ENCODE assay signal across 25 cellular contexts in genomic region chr14:99520571-99521081, GRCh38. TPM values are rescaled to one million over a fixed set of nuclear protein-coding genes. Genes with fewer than 3 reads are reported as not detected.
A peak's percentile ranks its signal among the peaks of the same experiment; 100 is the strongest.
DNase-seq lines count a peak whose midpoint lies in the region; ATAC-seq, FAIRE-seq and TF ChIP-seq lines count a peak whose summit lies in the region.
"Had no signal": no experiment of that assay in that cellular context is flagged by ENCODE, and none has a peak within 500 bp of the region (broad histone marks: within the 10 kb centered on the region; RNA-seq: fewer than 3 reads in every experiment).

No MANE protein-coding gene starts in this region.

- in situ Hi-C loops in brain microvascular endothelial cell (cut with HindIII; ENCODE audit: low pct_ligation_motif_present, low sequenced_read_pairs), result no loop called here

- no peaks in the 10 kb centered on the region for H3K9me3 ChIP-seq in heart left ventricle
- H3K9me3 ChIP-seq in left ventricle myocardium inferior (replicated peaks), result no peaks in the 10 kb centered on the region
- H3K9me3 ChIP-seq: BLaER1 treated with 17β-estradiol and CSF1 and Interleukin-3, amounts not matched to agents 10 nM and 100 nM; pancreas; suprapubic skin; uterus had no signal

- peak in 3 of 5 donors; percentile 18 to 54 (median 19) for DNase-seq in heart left ventricle
- DNase-seq in left ventricle myocardium inferior, result no peak
- no peak for DNase-seq in mesothelial cell of epicardium (ENCODE audit: low spot score in 2 of 2, unreplicated experiment in 2 of 2)
- no peak for DNase-seq in stimulated activated effector memory CD8-positive, alpha-beta T cell treated with anti-CD3 and anti-CD28 coated beads, Interleukin-12 subunit alpha, Interleukin-12 subunit beta, amount 100 ng/mL, for 72 hours (ENCODE audit: low spot score in 2 of 2)
- no peak for DNase-seq in GM19239 (ENCODE audit: insufficient read length, low spot score)
- DNase-seq in brain microvascular endothelial cell, result no peak
- no peak for DNase-seq in activated CD4-positive, alpha-beta T cell treated with anti-CD3 and anti-CD28 coated beads for 36 hours
- DNase-seq: ACHN; activated CD4-positive, alpha-beta T cell treated with anti-CD3 and anti-CD28 coated beads for 48 hours; activated naive CD8-positive, alpha-beta T cell treated with anti-CD3 and anti-CD28 coated beads for 36 hours; Calu3; immature natural killer cell; MV-4-11; NCI-H1694; NCI-H748 treated with DMSO at 0.1 percent for 48 hours had no signal

- no peak for TF ChIP-seq POLR2A in heart left ventricle (IDR thresholded peaks at IDR 0.05)

- no peak for FAIRE-seq in GM19239 (lab: Jason Lieb, UNC)
- FAIRE-seq: astrocyte, G401.6, pancreas had no signal

- CTCF ChIA-PET in activated CD4-positive, alpha-beta T cell treated with anti-CD3 and anti-CD28 coated beads for 36 hours (lab: Charles Lee), result no interaction called here

- H3K27ac Mint-ChIP-seq in activated T-helper 17 cell treated with anti-CD3 and anti-CD28 coated beads, Interleukin-2, amount 50 U/mL, for 72 hours, result peak overlapping the region; percentile 25
- peak overlapping the region; percentile 80 for H3K27ac Mint-ChIP-seq in mesothelial cell of epicardium
- H3K27ac Mint-ChIP-seq in stimulated activated effector memory CD8-positive, alpha-beta T cell treated with anti-CD3 and anti-CD28 coated beads, Interleukin-12 subunit alpha, Interleukin-12 subunit beta, amount 100 ng/mL, for 72 hours, result peak overlapping the region; percentile 37
- H3K27ac Mint-ChIP-seq in activated CD4-positive, alpha-beta T cell treated with anti-CD3 and anti-CD28 coated beads for 36 hours, result no peak overlapping the region
- H3K27ac Mint-ChIP-seq: activated naive CD8-positive, alpha-beta T cell treated with anti-CD3 and anti-CD28 coated beads for 36 hours; activated T-helper 1 cell treated with anti-CD3 and anti-CD28 coated beads, Interleukin-12 subunit alpha, Interleukin-12 subunit beta, Interleukin-2, Interleukin-4 antibody, amounts not matched to agents 30 ng/mL and 10 ng/mL and 1 ng/mL, durations not matched to agents 14 hours and 24 hours and 36 hours; immature natural killer cell had no signal

- ATAC-seq in heart left ventricle, result no peak
- ATAC-seq in activated T-helper 17 cell treated with anti-CD3 and anti-CD28 coated beads, Interleukin-2, amount 50 U/mL, for 72 hours (replicated peaks), result no peak
- ATAC-seq in stimulated activated effector memory CD8-positive, alpha-beta T cell treated with anti-CD3 and anti-CD28 coated beads, Interleukin-12 subunit alpha, Interleukin-12 subunit beta, amount 100 ng/mL, for 72 hours, result no peak
- no peak for ATAC-seq in activated CD4-positive, alpha-beta T cell treated with anti-CD3 and anti-CD28 coated beads for 36 hours
- ATAC-seq: pancreas had no signal

- intact Hi-C loops in heart left ventricle (cut with DNase I), result loop anchor here in 3 of 10 donors (5.0 to 10.0 kb wide), 2 partner anchors 87 to 364 kb away; no protein-coding TSS in a partner anchor
- intact Hi-C loops in left ventricle myocardium inferior (cut with micrococcal nuclease), result no loop called here
- intact Hi-C loops in activated CD4-positive, alpha-beta T cell treated with anti-CD3 and anti-CD28 coated beads for 36 hours (cut with DNase I, micrococcal nuclease), result no loop called here

- H3K27me3 ChIP-seq in heart left ventricle (no peaks in the 10 kb centered on the region), left ventricle myocardium inferior (ENCODE audit: low read depth) (no peaks in the 10 kb centered on the region), brain microvascular endothelial cell (replicated peaks) (no peaks in the 10 kb centered on the region)
- H3K27me3 ChIP-seq: BLaER1 treated with 17β-estradiol and CSF1 and Interleukin-3, amounts not matched to agents 10 nM and 100 nM; dorsolateral prefrontal cortex; pancreas; suprapubic skin; uterus had no signal

- H3K4me3 Mint-ChIP-seq in activated T-helper 17 cell treated with anti-CD3 and anti-CD28 coated beads, Interleukin-2, amount 50 U/mL, for 72 hours, result no peak overlapping the region
- no peak overlapping the region for H3K4me3 Mint-ChIP-seq in mesothelial cell of epicardium
- no peak overlapping the region for H3K4me3 Mint-ChIP-seq in stimulated activated effector memory CD8-positive, alpha-beta T cell treated with anti-CD3 and anti-CD28 coated beads, Interleukin-12 subunit alpha, Interleukin-12 subunit beta, amount 100 ng/mL, for 72 hours
- no peak overlapping the region for H3K4me3 Mint-ChIP-seq in activated CD4-positive, alpha-beta T cell treated with anti-CD3 and anti-CD28 coated beads for 36 hours
- H3K4me3 Mint-ChIP-seq: activated naive CD8-positive, alpha-beta T cell treated with anti-CD3 and anti-CD28 coated beads for 36 hours; activated T-helper 1 cell treated with anti-CD3 and anti-CD28 coated beads, Interleukin-12 subunit alpha, Interleukin-12 subunit beta, Interleukin-2, Interleukin-4 antibody, amounts not matched to agents 30 ng/mL and 10 ng/mL and 1 ng/mL, durations not matched to agents 14 hours and 24 hours and 36 hours; central memory CD8-positive, alpha-beta T cell; immature natural killer cell had no signal

- H3K36me3 ChIP-seq in heart left ventricle (peaks cover 0 to 5% (median 0%) of the 10 kb centered on the region in 9 donors), left ventricle myocardium inferior (peaks cover 6% of the 10 kb centered on the region), brain microvascular endothelial cell (replicated peaks) (no peaks in the 10 kb centered on the region)
- H3K36me3 ChIP-seq: pancreas, uterus had no signal

- H3K27ac ChIP-seq in heart left ventricle (no peak overlapping the region), left ventricle myocardium inferior (replicated peaks) (no peak overlapping the region), brain microvascular endothelial cell (no peak overlapping the region)
- H3K27ac ChIP-seq: BLaER1 treated with 17β-estradiol and CSF1 and Interleukin-3, amounts not matched to agents 10 nM and 100 nM; pancreas; suprapubic skin; uterus had no signal

- no peak overlapping the region for H3K4me3 ChIP-seq in heart left ventricle
- H3K4me3 ChIP-seq in left ventricle myocardium inferior, result no peak overlapping the region
- H3K4me3 ChIP-seq in brain microvascular endothelial cell (ENCODE audit: low read depth, low read length), result no peak overlapping the region
- H3K4me3 ChIP-seq: BLaER1 treated with 17β-estradiol and CSF1 and Interleukin-3, amounts not matched to agents 10 nM and 100 nM; dorsolateral prefrontal cortex; pancreas; suprapubic skin; uterus had no signal

- H3K27me3 Mint-ChIP-seq in activated T-helper 17 cell treated with anti-CD3 and anti-CD28 coated beads, Interleukin-2, amount 50 U/mL, for 72 hours, result no peaks in the 10 kb centered on the region
- H3K27me3 Mint-ChIP-seq in mesothelial cell of epicardium (ENCODE audit: low read depth), result no peaks in the 10 kb centered on the region
- no peaks in the 10 kb centered on the region for H3K27me3 Mint-ChIP-seq in activated CD4-positive, alpha-beta T cell treated with anti-CD3 and anti-CD28 coated beads for 36 hours
- H3K27me3 Mint-ChIP-seq: activated naive CD8-positive, alpha-beta T cell treated with anti-CD3 and anti-CD28 coated beads for 36 hours; central memory CD8-positive, alpha-beta T cell had no signal

- POLR2A ChIA-PET in activated CD4-positive, alpha-beta T cell treated with anti-CD3 and anti-CD28 coated beads for 36 hours (lab: Charles Lee), result no interaction called here

- H3K36me3 Mint-ChIP-seq in activated T-helper 17 cell treated with anti-CD3 and anti-CD28 coated beads, Interleukin-2, amount 50 U/mL, for 72 hours (ENCODE audit: low read depth), result no peaks in the 10 kb centered on the region
- H3K36me3 Mint-ChIP-seq in mesothelial cell of epicardium, result no peaks in the 10 kb centered on the region
- no peaks in the 10 kb centered on the region for H3K36me3 Mint-ChIP-seq in stimulated activated effector memory CD8-positive, alpha-beta T cell treated with anti-CD3 and anti-CD28 coated beads, Interleukin-12 subunit alpha, Interleukin-12 subunit beta, amount 100 ng/mL, for 72 hours
- H3K36me3 Mint-ChIP-seq in activated CD4-positive, alpha-beta T cell treated with anti-CD3 and anti-CD28 coated beads for 36 hours (ENCODE audit: low read depth), result no peaks in the 10 kb centered on the region
- H3K36me3 Mint-ChIP-seq: activated naive CD8-positive, alpha-beta T cell treated with anti-CD3 and anti-CD28 coated beads for 36 hours; immature natural killer cell had no signal

- 89 to 95% (median 94%) methylated on average over 8 to 11 of the region's 11 CpGs for WGBS in heart left ventricle, 4 donors

- H3K4me1 Mint-ChIP-seq in activated T-helper 17 cell treated with anti-CD3 and anti-CD28 coated beads, Interleukin-2, amount 50 U/mL, for 72 hours, result peaks cover 7% of the 10 kb centered on the region
- peaks cover 47% of the 10 kb centered on the region for H3K4me1 Mint-ChIP-seq in mesothelial cell of epicardium
- peaks cover 9% of the 10 kb centered on the region for H3K4me1 Mint-ChIP-seq in stimulated activated effector memory CD8-positive, alpha-beta T cell treated with anti-CD3 and anti-CD28 coated beads, Interleukin-12 subunit alpha, Interleukin-12 subunit beta, amount 100 ng/mL, for 72 hours
- H3K4me1 Mint-ChIP-seq in activated CD4-positive, alpha-beta T cell treated with anti-CD3 and anti-CD28 coated beads for 36 hours, result peaks cover 10% of the 10 kb centered on the region
- H3K4me1 Mint-ChIP-seq: immature natural killer cell had no signal

- no peaks in the 10 kb centered on the region for H3K9me3 Mint-ChIP-seq in activated T-helper 17 cell treated with anti-CD3 and anti-CD28 coated beads, Interleukin-2, amount 50 U/mL, for 72 hours
- H3K9me3 Mint-ChIP-seq in mesothelial cell of epicardium, result no peaks in the 10 kb centered on the region
- H3K9me3 Mint-ChIP-seq in stimulated activated effector memory CD8-positive, alpha-beta T cell treated with anti-CD3 and anti-CD28 coated beads, Interleukin-12 subunit alpha, Interleukin-12 subunit beta, amount 100 ng/mL, for 72 hours, result no peaks in the 10 kb centered on the region
- H3K9me3 Mint-ChIP-seq in activated CD4-positive, alpha-beta T cell treated with anti-CD3 and anti-CD28 coated beads for 36 hours (ENCODE audit: low read depth), result no peaks in the 10 kb centered on the region
- H3K9me3 Mint-ChIP-seq: activated naive CD8-positive, alpha-beta T cell treated with anti-CD3 and anti-CD28 coated beads for 36 hours; activated T-helper 1 cell treated with anti-CD3 and anti-CD28 coated beads, Interleukin-12 subunit alpha, Interleukin-12 subunit beta, Interleukin-2, Interleukin-4 antibody, amounts not matched to agents 30 ng/mL and 10 ng/mL and 1 ng/mL, durations not matched to agents 14 hours and 24 hours and 36 hours; central memory CD8-positive, alpha-beta T cell; immature natural killer cell had no signal

- TF ChIP-seq CTCF in heart left ventricle (IDR thresholded peaks at IDR 0.05) (no peak), left ventricle myocardium inferior (IDR thresholded peaks at IDR 0.05; ENCODE audit: borderline replicate concordance) (no peak), mesothelial cell of epicardium (IDR thresholded peaks at IDR 0.05; ENCODE audit: unreplicated experiment) (no peak), brain microvascular endothelial cell (IDR thresholded peaks at IDR 0.05; ENCODE audit: low read depth, low read length, missing control alignments) (no peak)

- peaks cover 5 to 50% (median 38%) of the 10 kb centered on the region in 12 donors for H3K4me1 ChIP-seq in heart left ventricle
- peaks cover 53% of the 10 kb centered on the region for H3K4me1 ChIP-seq in left ventricle myocardium inferior

RNA-seq across cellular contexts. Expression of gene CCNK, which starts 39.4 kb away (rescaled TPM):
- 10 to 100 TPM; 11.8 to 35.3 (median 30.2) TPM for total RNA-seq in heart left ventricle
- 10 to 100 TPM in 1 of 2 donors, 1 to 10 TPM in 1; 9.1 to 20.6 TPM for polyA plus RNA-seq in heart left ventricle
- 32.2 TPM for total RNA-seq in left ventricle myocardium inferior
- total RNA-seq in activated T-helper 17 cell treated with anti-CD3 and anti-CD28 coated beads, Interleukin-2, amount 50 U/mL, for 72 hours, result 10 to 100 TPM; 65.7 to 89.0 TPM
- total RNA-seq in mesothelial cell of epicardium, result 65.1 to 71.9 TPM (median 67.9 TPM) in 3 replicates
- 10 to 100 TPM; 93.7 to 96.2 TPM for total RNA-seq in activated CD4-positive, alpha-beta T cell treated with anti-CD3 and anti-CD28 coated beads for 36 hours

RNA-seq across cellular contexts. Expression of gene SETD3, which starts 40.0 kb away (rescaled TPM):
- total RNA-seq in heart left ventricle (100 to 1,000 TPM in 4 of 9 donors, 10 to 100 TPM in 5; 80.1 to 130 (median 99.4) TPM), left ventricle myocardium inferior (101 TPM), mesothelial cell of epicardium (47.4 to 49.3 TPM (median 47.7 TPM) in 3 replicates)
- polyA plus RNA-seq in heart left ventricle, result 10 to 100 TPM; 49.7 to 81.7 TPM
- total RNA-seq in activated T-helper 17 cell treated with anti-CD3 and anti-CD28 coated beads, Interleukin-2, amount 50 U/mL, for 72 hours, result 10 to 100 TPM; 32.8 to 53.2 TPM
- total RNA-seq in activated CD4-positive, alpha-beta T cell treated with anti-CD3 and anti-CD28 coated beads for 36 hours, result 10 to 100 TPM; 51.5 to 62.3 TPM

Comparison
In these comparisons a context has a peak if more than half of its experiments do, and no peak if none do; other contexts are left out.
1. DNase-seq: peak in heart left ventricle (3 of 5); none in left ventricle myocardium inferior (single experiment), mesothelial cell of epicardium (0 of 2), stimulated activated effector memory CD8-positive, alpha-beta T cell treated with anti-CD3 and anti-CD28 coated beads, Interleukin-12 subunit alpha, Interleukin-12 subunit beta, amount 100 ng/mL, for 72 hours (0 of 2), GM19239 (single experiment), brain microvascular endothelial cell (single experiment) and activated CD4-positive, alpha-beta T cell treated with anti-CD3 and anti-CD28 coated beads for 36 hours (single experiment).